Comparison of ENCODE assay signal across 25 cellular contexts in the genomic region with DNA sequence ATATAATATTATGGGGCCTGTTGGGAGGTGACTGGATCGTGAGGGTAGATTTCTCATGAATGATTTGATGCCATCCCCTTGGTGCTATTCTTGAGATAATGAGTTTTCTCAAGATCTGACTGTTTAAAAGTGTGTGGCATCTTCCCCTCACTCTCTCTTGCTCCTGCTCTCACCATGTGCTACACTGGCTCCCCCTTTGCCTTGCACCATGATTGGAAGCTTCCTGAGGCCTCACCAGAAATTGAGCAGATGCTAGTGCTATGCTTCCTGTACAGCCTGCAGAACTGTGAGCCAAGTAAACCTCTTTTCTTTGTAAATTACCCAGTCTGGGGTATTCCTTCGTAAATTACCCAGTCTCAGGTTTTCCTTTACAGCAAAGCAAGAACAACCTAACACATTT.
"Had no signal": no experiment of that assay in that cellular context is flagged by ENCODE, and none has a peak within 500 bp of the region (broad histone marks: within the 10 kb centered on the region; RNA-seq: fewer than 3 reads in every experiment).

No MANE protein-coding gene starts in this region.

- H3K4me3 ChIP-seq: stomach, suprapubic skin, testis, thoracic aorta, thyroid gland, tibial artery, tibial nerve, transverse colon, upper lobe of left lung, upper lobe of right lung, uterus, vagina had no signal

- H3K9me3 ChIP-seq: suprapubic skin, testis, thoracic aorta, thyroid gland, tibial artery, transverse colon, upper lobe of left lung, upper lobe of right lung, uterus, vagina had no signal

- ATAC-seq: stimulated activated effector memory CD8-positive, alpha-beta T cell treated with anti-CD3 and anti-CD28 coated beads, Interleukin-12 subunit alpha, Interleukin-12 subunit beta, amount 100 ng/mL, for 72 hours; stimulated activated memory B cell treated with anti-CD40 and anti-IgM and Interleukin-4, amounts not matched to agents 10 μg/mL and 1 μg/mL and 100 μg/mL, for 72 hours; stimulated activated naive B cell treated with anti-CD40 and anti-IgM and Interleukin-4, amounts not matched to agents 10 μg/mL and 1 μg/mL and 100 μg/mL, for 72 hours; stimulated activated naive CD8-positive, alpha-beta T cell treated with anti-CD3 and anti-CD28 coated beads, Interleukin-15, amount 100 ng/mL, for 72 hours; stimulated activated naive CD8-positive, alpha-beta T cell treated with anti-CD3 and anti-CD28 coated beads, Interleukin-15, Interleukin-2, amounts not matched to agents 100 U/mL and 50 U/mL, for 24 hours; upper lobe of right lung had no signal

- H3K4me1 ChIP-seq: testis, uterus had no signal

- H3K27ac ChIP-seq: stomach, suprapubic skin, testis, thoracic aorta, thyroid gland, tibial artery, tibial nerve, transverse colon, upper lobe of left lung, upper lobe of right lung, uterus, vagina had no signal

- H3K36me3 ChIP-seq: suprapubic skin, thoracic aorta, thyroid gland, transverse colon, upper lobe of left lung, upper lobe of right lung, uterus, vagina had no signal

- DNase-seq: stimulated activated CD4-positive, alpha-beta T cell treated with anti-CD3 and anti-CD28 coated beads, Interleukin-2, amount 100 ng/mL, for 48 hours; stimulated activated CD4-positive, alpha-beta T cell treated with anti-CD3 and anti-CD28 coated beads, Interleukin-4, amount 100 ng/mL, for 1 hour; stimulated activated CD4-positive, alpha-beta T cell treated with anti-CD3 and anti-CD28 coated beads, Interleukin-4, amount 100 ng/mL, for 24 hours; stimulated activated CD4-positive, alpha-beta T cell treated with anti-CD3 and anti-CD28 coated beads, Interleukin-4, amount 100 ng/mL, for 4 hours; stimulated activated CD8-positive, alpha-beta memory T cell treated with anti-CD3 and anti-CD28 coated beads, Interleukin-4, amount 100 ng/mL, for 48 hours; stimulated activated naive B cell treated with anti-CD40 and anti-IgM and Interleukin-4, amounts not matched to agents 10 μg/mL and 1 μg/mL and 100 μg/mL, for 72 hours; stimulated activated naive CD4-positive, alpha-beta T cell treated with Interleukin-2 at 50 U/mL for 16 hours; stimulated activated naive CD8-positive, alpha-beta T cell treated with anti-CD3 and anti-CD28 coated beads, Interleukin-15, amount 100 ng/mL, for 72 hours; stimulated activated naive CD8-positive, alpha-beta T cell treated with anti-CD3 and anti-CD28 coated beads, Interleukin-15, Interleukin-2, amounts not matched to agents 100 U/mL and 50 U/mL, for 24 hours; stomach; substantia nigra; testis; thyroid gland; tibial artery; transverse colon; trophoblast cell; upper lobe of left lung; upper lobe of right lung; uterus had no signal

- H3K27me3 ChIP-seq: suprapubic skin, testis, thyroid gland, transverse colon, upper lobe of left lung, upper lobe of right lung, uterus, vagina had no signal
